In genomic region chr5:43008369-43009158, GRCh38 we compare ENCODE assay signal across 1 cellular context.
A peak's percentile ranks its signal among the peaks of the same experiment; 100 is the strongest.
TF ChIP-seq lines count a peak whose summit lies in the region.

No MANE protein-coding gene starts in this region.

TF ChIP-seq in SK-N-SH, 30 proteins besides CTCF, POLR2A, EP300 and RAD21 (continued from another document):
- TF ChIP-seq EZH2phosphoT487 (IDR thresholded peaks at IDR 0.05; ENCODE audit: borderline replicate concordance, low read depth) = no peak
- no peak for TF ChIP-seq TEAD4 (IDR thresholded peaks at IDR 0.05; ENCODE audit: borderline replicate concordance, insufficient read depth)
- no peak for TF ChIP-seq MXI1 (IDR thresholded peaks at IDR 0.05; ENCODE audit: low read depth, low read length)
- TF ChIP-seq CHD2 (IDR thresholded peaks at IDR 0.05; ENCODE audit: low read length, partially characterized antibody) = peak; percentile 29
- TF ChIP-seq MEF2A (IDR thresholded peaks at IDR 0.05; ENCODE audit: borderline replicate concordance, low read depth) = no peak
- peak; percentile 90 for TF ChIP-seq TAF1 (IDR thresholded peaks at IDR 0.05; ENCODE audit: borderline replicate concordance, low read depth, low read length)
- no peak for TF ChIP-seq USF1 (IDR thresholded peaks at IDR 0.05; ENCODE audit: borderline replicate concordance, low read depth)
- peak; percentile 80 for TF ChIP-seq MAX (IDR thresholded peaks at IDR 0.05; ENCODE audit: low read depth)
- TF ChIP-seq SMC3 (IDR thresholded peaks at IDR 0.05; ENCODE audit: low read depth, low read length) = no peak
- no peak for TF ChIP-seq NRF1 (IDR thresholded peaks at IDR 0.05; ENCODE audit: low read depth, low read length)
- TF ChIP-seq JUND (IDR thresholded peaks at IDR 0.05) = no peak
- 0 out of 2 replicates have a peak, but pooled peaks have one; percentile 33 for TF ChIP-seq SIN3A (IDR thresholded peaks at IDR 0.05; ENCODE audit: borderline replicate concordance, low read depth, low read length)
- TF ChIP-seq RXRA (IDR thresholded peaks at IDR 0.05; ENCODE audit: borderline replicate concordance, low read depth) = no peak
- no peak for TF ChIP-seq USF2 (IDR thresholded peaks at IDR 0.05; ENCODE audit: borderline replicate concordance, low read depth, low read length)
- TF ChIP-seq FOXM1 (IDR thresholded peaks at IDR 0.05; ENCODE audit: low read depth) = no peak
- peak; percentile 22; the same call in 1 of the 2 replicates for TF ChIP-seq GABPA (IDR thresholded peaks at IDR 0.05; ENCODE audit: low read depth)
- no peak for TF ChIP-seq FOXJ3 (CRISPR knock-in tag; IDR thresholded peaks at IDR 0.05)
- peak; percentile 62 for TF ChIP-seq RCOR1 (IDR thresholded peaks at IDR 0.05; ENCODE audit: low read length)
- 0 out of 2 replicates have a peak, but pooled peaks have one; percentile 12 for TF ChIP-seq TCF12 (IDR thresholded peaks at IDR 0.05)
- TF ChIP-seq GATA2 (CRISPR knock-in tag; IDR thresholded peaks at IDR 0.05) = no peak
